21 cellular contexts compared by ENCODE assay signal in the genomic region with DNA sequence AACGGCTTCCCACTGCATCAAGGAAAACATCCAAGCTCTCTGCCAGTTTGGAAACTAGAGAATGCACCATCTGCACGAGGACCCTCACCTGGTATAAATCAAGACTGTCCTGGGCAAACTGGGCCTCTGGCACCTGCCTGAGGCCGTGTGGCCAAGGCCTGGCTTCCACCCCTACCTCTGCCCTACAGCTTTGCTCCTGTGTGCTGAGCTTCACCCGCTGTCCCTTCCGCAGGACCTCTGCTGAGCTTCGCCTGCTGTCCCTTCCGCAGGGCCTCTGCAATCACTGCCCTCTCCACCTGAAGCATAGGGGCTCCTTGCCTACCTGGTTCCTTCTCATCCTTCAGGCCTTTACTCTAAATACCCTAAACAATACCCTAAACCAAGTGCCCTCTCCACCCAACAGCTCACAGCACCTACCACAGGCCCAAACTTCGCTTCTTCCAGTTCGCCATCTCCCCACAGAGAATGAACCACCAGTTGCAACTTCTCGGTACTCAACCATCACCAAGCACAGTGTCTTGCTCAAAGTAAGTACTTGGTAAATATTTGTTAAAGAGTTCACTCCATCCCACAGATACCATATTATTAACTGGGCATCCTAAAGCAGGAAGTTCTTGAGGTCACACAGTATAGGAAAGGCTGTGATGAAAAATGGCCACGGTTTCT. TPM values are rescaled to one million over a fixed set of nuclear protein-coding genes. Genes with fewer than 3 reads are reported as not detected.
DNase-seq lines count a peak whose midpoint lies in the region; ATAC-seq and TF ChIP-seq lines count a peak whose summit lies in the region.
"Had no signal": no experiment of that assay in that cellular context is flagged by ENCODE, and none has a peak within 500 bp of the region (broad histone marks: within the 10 kb centered on the region; RNA-seq: fewer than 3 reads in every experiment).

No MANE protein-coding gene starts in this region.

- H3K4me1 ChIP-seq in spleen: peaks cover 41 to 100% (median 89%) of the 10 kb centered on the region in 6 donors

- peaks cover 0 to 55% (median 18%) of the 10 kb centered on the region in 6 donors for H3K36me3 ChIP-seq in spleen

- peak overlapping the region; percentile 6 for H3K27ac Mint-ChIP-seq in activated naive CD4-positive, alpha-beta T cell treated with anti-CD3 and anti-CD28 coated beads for 36 hours
- peak overlapping the region; percentile 51 to 54 for H3K27ac Mint-ChIP-seq in T-cell
- H3K27ac Mint-ChIP-seq in glutamatergic neuron (ENCODE audit: unreplicated experiment): peak overlapping the region; percentile 15
- H3K27ac Mint-ChIP-seq in T-helper 2 cell treated with Interferon-gamma antibody and Interleukin-4, amounts not matched to agents 5 μg/mL and 100 μg/mL, for 36 hours: no peak overlapping the region

- POLR2A ChIA-PET in T-cell (lab: Charles Lee): interaction anchor here (0.5 to 0.9 kb wide), 3 partner anchors 10 to 33 kb away, joined by 3 to 4 read pairs (median 3); no protein-coding TSS in a partner anchor

- intact Hi-C loops in activated naive CD4-positive, alpha-beta T cell treated with anti-CD3 and anti-CD28 coated beads for 36 hours (cut with micrococcal nuclease): no loop called here
- intact Hi-C loops in spleen (cut with DNase I; ENCODE audit: low total_unique reads) (no loop called here), sciatic nerve (cut with DNase I) (no loop called here)

- CTCF ChIA-PET in activated naive CD4-positive, alpha-beta T cell treated with anti-CD3 and anti-CD28 coated beads for 36 hours (lab: Charles Lee): interaction anchor here (1.0 to 1.2 kb wide), 2 partner anchors 9 to 33 kb away, joined by 3 read pairs; no protein-coding TSS in a partner anchor
- CTCF ChIA-PET in T-cell (lab: Charles Lee): no interaction called here

- H3K27me3 Mint-ChIP-seq in activated naive CD4-positive, alpha-beta T cell treated with anti-CD3 and anti-CD28 coated beads for 36 hours (ENCODE audit: low read depth): no peaks in the 10 kb centered on the region
- no peaks in the 10 kb centered on the region for H3K27me3 Mint-ChIP-seq in T-cell
- H3K27me3 Mint-ChIP-seq in glutamatergic neuron (ENCODE audit: unreplicated experiment): peaks cover 10% of the 10 kb centered on the region
- no peaks in the 10 kb centered on the region for H3K27me3 Mint-ChIP-seq in T-helper 2 cell treated with Interferon-gamma antibody and Interleukin-4, amounts not matched to agents 5 μg/mL and 100 μg/mL, for 36 hours (ENCODE audit: low read depth)

- no peak for ATAC-seq in T-cell (replicated peaks in 1 of 4)
- ATAC-seq in sciatic nerve: no peak
- ATAC-seq in GM18858 (IDR thresholded peaks at IDR 0.05; ENCODE audit: unreplicated experiment): no peak
- ATAC-seq: SK-N-SH treated with all-trans-retinoic acid at 6 μM for 48 hours; stimulated activated naive CD8-positive, alpha-beta T cell treated with anti-CD3 and anti-CD28 coated beads, Interleukin-15, Interleukin-2, amounts not matched to agents 100 U/mL and 50 U/mL, for 24 hours had no signal

- peaks cover 66% of the 10 kb centered on the region for H3K4me1 Mint-ChIP-seq in activated naive CD4-positive, alpha-beta T cell treated with anti-CD3 and anti-CD28 coated beads for 36 hours (ENCODE audit: low read depth)
- H3K4me1 Mint-ChIP-seq in T-cell (peaks cover 77 to 81% (median 80%) of the 10 kb centered on the region in 3 donors), glutamatergic neuron (ENCODE audit: low read depth, unreplicated experiment) (peaks cover 20% of the 10 kb centered on the region)
- H3K4me1 Mint-ChIP-seq in T-helper 2 cell treated with Interferon-gamma antibody and Interleukin-4, amounts not matched to agents 5 μg/mL and 100 μg/mL, for 36 hours (ENCODE audit: low read depth): peaks cover 18% of the 10 kb centered on the region

- H3K4me3 ChIP-seq in spleen: no peak overlapping the region
- H3K4me3 ChIP-seq: esophagus muscularis mucosa had no signal

- no peaks in the 10 kb centered on the region for H3K9me3 ChIP-seq in spleen
- H3K9me3 ChIP-seq: esophagus muscularis mucosa had no signal

- TF ChIP-seq CTCF in glutamatergic neuron (IDR thresholded peaks at IDR 0.05; ENCODE audit: partially characterized antibody, unreplicated experiment) (no peak), spleen (IDR thresholded peaks at IDR 0.05 in 8 of 11, conservative IDR thresholded peaks at IDR 0.05 in 3 of 11) (no peak)

- no peak for DNase-seq in activated naive CD4-positive, alpha-beta T cell treated with anti-CD3 and anti-CD28 coated beads for 36 hours
- DNase-seq in activated naive CD4-positive, alpha-beta T cell treated with anti-CD3 and anti-CD28 coated beads, Interleukin-2, amount 50 U/mL, for 16 hours: no peak
- DNase-seq in T-cell (no peak), glutamatergic neuron (no peak), spleen (peak; percentile 49), sciatic nerve (ENCODE audit: low spot score) (no peak)
- DNase-seq in T-helper 2 cell treated with Interferon-gamma antibody and Interleukin-4, amounts not matched to agents 5 μg/mL and 100 μg/mL, for 36 hours (ENCODE audit: low spot score): no peak
- DNase-seq: ACHN; activated CD4-positive, CD25-positive, alpha-beta regulatory T cell; cortex of kidney; DMS153; H7; KBM-7; NCI-H1092 treated with DMSO at 0.1 percent for 48 hours; NCI-H345; OCI-M1; stimulated activated naive CD8-positive, alpha-beta T cell treated with anti-CD3 and anti-CD28 coated beads, Interleukin-15, Interleukin-2, amounts not matched to agents 100 U/mL and 50 U/mL, for 24 hours had no signal

- no peaks in the 10 kb centered on the region for H3K27me3 ChIP-seq in spleen (replicated peaks in 1 of 7)
- H3K27me3 ChIP-seq: esophagus muscularis mucosa had no signal

- H3K27ac ChIP-seq in spleen: no peak overlapping the region
- H3K27ac ChIP-seq: esophagus muscularis mucosa had no signal

- no peak overlapping the region for H3K4me3 Mint-ChIP-seq in activated naive CD4-positive, alpha-beta T cell treated with anti-CD3 and anti-CD28 coated beads for 36 hours
- H3K4me3 Mint-ChIP-seq in T-cell (peak overlapping the region in 1 of 3 donors; percentile 42), glutamatergic neuron (ENCODE audit: unreplicated experiment) (peak overlapping the region; percentile 27)
- no peak overlapping the region for H3K4me3 Mint-ChIP-seq in T-helper 2 cell treated with Interferon-gamma antibody and Interleukin-4, amounts not matched to agents 5 μg/mL and 100 μg/mL, for 36 hours
- H3K4me3 Mint-ChIP-seq: nephron had no signal

- no peaks in the 10 kb centered on the region for H3K9me3 Mint-ChIP-seq in activated naive CD4-positive, alpha-beta T cell treated with anti-CD3 and anti-CD28 coated beads for 36 hours
- H3K9me3 Mint-ChIP-seq in T-cell: no peaks in the 10 kb centered on the region
- peaks cover 14% of the 10 kb centered on the region for H3K9me3 Mint-ChIP-seq in glutamatergic neuron (ENCODE audit: unreplicated experiment)
- H3K9me3 Mint-ChIP-seq in T-helper 2 cell treated with Interferon-gamma antibody and Interleukin-4, amounts not matched to agents 5 μg/mL and 100 μg/mL, for 36 hours: no peaks in the 10 kb centered on the region
- H3K9me3 Mint-ChIP-seq: nephron had no signal

- no peak for TF ChIP-seq POLR2A in spleen (IDR thresholded peaks at IDR 0.05)

- H3K36me3 Mint-ChIP-seq in activated naive CD4-positive, alpha-beta T cell treated with anti-CD3 and anti-CD28 coated beads for 36 hours (ENCODE audit: low read depth): peaks cover 35% of the 10 kb centered on the region
- H3K36me3 Mint-ChIP-seq in T-cell (peaks cover 23% of the 10 kb centered on the region), glutamatergic neuron (ENCODE audit: unreplicated experiment) (peaks cover 12% of the 10 kb centered on the region)
- peaks cover 30% of the 10 kb centered on the region for H3K36me3 Mint-ChIP-seq in T-helper 2 cell treated with Interferon-gamma antibody and Interleukin-4, amounts not matched to agents 5 μg/mL and 100 μg/mL, for 36 hours (ENCODE audit: low read depth)

- WGBS in spleen, 5 donors: 80 to 87% (median 84%) methylated on average over 11 of the region's 11 CpGs

RNA-seq across cellular contexts. Expression of gene GNB1, which starts 18.4 kb away (rescaled TPM):
- 100 to 1,000 TPM; 326 to 351 TPM for total RNA-seq in activated naive CD4-positive, alpha-beta T cell treated with anti-CD3 and anti-CD28 coated beads for 36 hours
- total RNA-seq in T-cell: 100 to 1,000 TPM; 208 to 295 (median 261) TPM
- total RNA-seq in glutamatergic neuron (ENCODE audit: unreplicated experiment): 734 TPM
- total RNA-seq in spleen: 100 to 1,000 TPM; 186 to 304 (median 273) TPM
- polyA plus RNA-seq in spleen: 100 to 1,000 TPM in 1 of 3 donors, 10 to 100 TPM in 2; 76.0 to 132 (median 95.5) TPM
- 280 TPM for total RNA-seq in sciatic nerve

RNA-seq across cellular contexts. Expression of gene CALML6, which starts 42.6 kb away (rescaled TPM):
- total RNA-seq in activated naive CD4-positive, alpha-beta T cell treated with anti-CD3 and anti-CD28 coated beads for 36 hours: under 1 TPM; 0.41 to 0.86 TPM
- total RNA-seq in T-cell: 1 to 10 TPM in 3 of 5 donors, under 1 TPM in 2; 0.82 to 1.3 (median 1.1) TPM
- total RNA-seq in glutamatergic neuron (ENCODE audit: unreplicated experiment): 5.2 TPM
- total RNA-seq in spleen: 1 to 10 TPM in 1 of 7 donors, under 1 TPM in 4, not detected in 2; 0.34 to 3.0 (median 0.66) TPM
- polyA plus RNA-seq in spleen: 1 to 10 TPM in 1 of 3 donors, under 1 TPM in 2; 0.58 to 1.8 (median 0.85) TPM
- 0.49 TPM for total RNA-seq in sciatic nerve
- total RNA-seq: esophagus muscularis mucosa had no signal

RNA-seq across cellular contexts. Expression of gene TMEM52, which starts 46.6 kb away (rescaled TPM):
- total RNA-seq in activated naive CD4-positive, alpha-beta T cell treated with anti-CD3 and anti-CD28 coated beads for 36 hours: under 1 TPM in 1 of 2 experiments, not detected in 1; 0.99 TPM
- total RNA-seq in T-cell (under 1 TPM in 3 of 5 donors, not detected in 2; 0.28 to 0.93 (median 0.69) TPM), glutamatergic neuron (ENCODE audit: unreplicated experiment) (5.4 TPM), spleen (1 to 10 TPM in 6 of 7 donors, not detected in 1; 1.1 to 4.7 (median 1.8) TPM), sciatic nerve (0.80 TPM)
- polyA plus RNA-seq in spleen: 1 to 10 TPM in 1 of 3 donors, under 1 TPM in 2; 0.35 to 1.9 (median 0.64) TPM
